Comparison of ENCODE assay signal across 1 cellular context in genomic region chr9:33489070-33489469, GRCh38.
A peak's percentile ranks its signal among the peaks of the same experiment; 100 is the strongest.
TF ChIP-seq lines count a peak whose summit lies in the region.

No MANE protein-coding gene starts in this region.

TF ChIP-seq in IMR-90, 13 proteins besides CTCF, POLR2A, EP300 and RAD21:
- peak; percentile 31; the same call in 1 of the 2 replicates for TF ChIP-seq CEBPB (IDR thresholded peaks at IDR 0.05; ENCODE audit: low read depth, low read length)
- TF ChIP-seq, protein P1, sequence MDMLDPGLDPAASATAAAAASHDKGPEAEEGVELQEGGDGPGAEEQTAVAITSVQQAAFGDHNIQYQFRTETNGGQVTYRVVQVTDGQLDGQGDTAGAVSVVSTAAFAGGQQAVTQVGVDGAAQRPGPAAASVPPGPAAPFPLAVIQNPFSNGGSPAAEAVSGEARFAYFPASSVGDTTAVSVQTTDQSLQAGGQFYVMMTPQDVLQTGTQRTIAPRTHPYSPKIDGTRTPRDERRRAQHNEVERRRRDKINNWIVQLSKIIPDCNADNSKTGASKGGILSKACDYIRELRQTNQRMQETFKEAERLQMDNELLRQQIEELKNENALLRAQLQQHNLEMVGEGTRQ (IDR thresholded peaks at IDR 0.05; ENCODE audit: low read depth, low read length), result no peak
